Comparison of ENCODE assay signal across 11 cellular contexts in the genomic region with DNA sequence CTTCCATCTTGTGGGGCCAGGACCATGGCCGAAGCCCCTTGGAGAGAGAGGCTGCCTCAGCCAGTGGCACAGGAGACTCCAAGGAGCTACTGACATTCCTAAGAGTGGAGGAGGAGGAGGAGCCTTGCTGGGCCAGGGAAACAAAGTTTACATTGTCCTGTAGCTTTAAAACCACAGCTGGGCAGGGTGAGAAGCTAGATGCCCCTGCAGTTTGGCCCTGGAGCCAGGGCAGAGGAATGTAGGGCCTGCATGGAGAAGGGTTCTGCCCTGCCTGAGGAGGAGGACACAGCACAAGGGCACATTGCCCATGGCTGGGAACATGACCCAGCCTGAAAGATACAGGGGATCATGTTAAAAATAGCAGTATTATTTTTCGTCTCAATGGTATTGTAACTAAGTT. TPM values are rescaled to one million over a fixed set of nuclear protein-coding genes. Genes with fewer than 3 reads are reported as not detected.
DNase-seq lines count a peak whose midpoint lies in the region; ATAC-seq and TF ChIP-seq lines count a peak whose summit lies in the region.
"Had no signal": no experiment of that assay in that cellular context is flagged by ENCODE, and none has a peak within 500 bp of the region (broad histone marks: within the 10 kb centered on the region; RNA-seq: fewer than 3 reads in every experiment).

No MANE protein-coding gene starts in this region.

- H3K23ac ChIP-seq in neuronal stem cell (ENCODE audit: low read depth, low read length, poor library complexity) = no peak overlapping the region

- no peak overlapping the region for H3K4ac ChIP-seq in neuronal stem cell (ENCODE audit: low read length)

- peaks cover 13% of the 10 kb centered on the region for H3K4me1 ChIP-seq in PC-3 (ENCODE audit: insufficient read depth, low read length)
- H3K4me1 ChIP-seq in endodermal cell (ENCODE audit: control insufficient read depth, insufficient read depth, low read length) = peaks cover 15% of the 10 kb centered on the region
- peaks cover 6 to 22% of the 10 kb centered on the region in 2 donors for H3K4me1 ChIP-seq in neuronal stem cell (ENCODE audit: control insufficient read depth in 2 of 2, insufficient read depth in 1 of 2, low read depth in 1 of 2, low read length in 2 of 2)

- no peak overlapping the region for H3K14ac ChIP-seq in neuronal stem cell (ENCODE audit: low read length)

- no peak overlapping the region for H2BK12ac ChIP-seq in neuronal stem cell (ENCODE audit: low read length)

- no peak overlapping the region for H2BK15ac ChIP-seq in neuronal stem cell (ENCODE audit: low read length)

- no peak for TF ChIP-seq CTCF in CD4-positive, alpha-beta T cell (IDR thresholded peaks at IDR 0.05)
- TF ChIP-seq CTCF in PC-3 (conservative IDR thresholded peaks at IDR 0.05; ENCODE audit: low read depth, low read length) (no peak), endodermal cell (conservative IDR thresholded peaks at IDR 0.05) (no peak)

- no peak overlapping the region for H3K27ac ChIP-seq in CD4-positive, alpha-beta T cell (ENCODE audit: low read depth, low read length)
- H3K27ac ChIP-seq in PC-3 (ENCODE audit: low read length) (no peak overlapping the region), endodermal cell (ENCODE audit: low read depth, low read length) (no peak overlapping the region), neuronal stem cell (replicated peaks; ENCODE audit: low read length) (peak overlapping the region; percentile 17)
- H3K27ac ChIP-seq: epithelial cell of prostate had no signal

- H3K79me1 ChIP-seq in neuronal stem cell (ENCODE audit: low read depth, low read length) = no peaks in the 10 kb centered on the region

- H3K27me3 Mint-ChIP-seq in CD4-positive, alpha-beta T cell = no peaks in the 10 kb centered on the region
- no peaks in the 10 kb centered on the region for H3K27me3 Mint-ChIP-seq in endodermal cell (ENCODE audit: insufficient read depth)
- peaks cover 0 to 10% of the 10 kb centered on the region in 2 donors for H3K27me3 Mint-ChIP-seq in stimulated activated naive B cell treated with anti-CD40 and anti-IgM and Interleukin-4, amounts not matched to agents 10 μg/mL and 1 μg/mL and 100 μg/mL, for 72 hours

- H3K9me3 Mint-ChIP-seq in CD4-positive, alpha-beta T cell = no peaks in the 10 kb centered on the region
- H3K9me3 Mint-ChIP-seq in endodermal cell = no peaks in the 10 kb centered on the region
- no peaks in the 10 kb centered on the region for H3K9me3 Mint-ChIP-seq in stimulated activated naive B cell treated with anti-CD40 and anti-IgM and Interleukin-4, amounts not matched to agents 10 μg/mL and 1 μg/mL and 100 μg/mL, for 72 hours

- H4K8ac ChIP-seq in neuronal stem cell (ENCODE audit: low read depth, low read length) = no peak overlapping the region

- no peak overlapping the region for H4K91ac ChIP-seq in neuronal stem cell (ENCODE audit: low read depth, low read length, poor library complexity)

- 96 to 100% methylated on average over 1 to 2 of the region's 2 CpGs for WGBS in endodermal cell (ENCODE audit: insufficient coverage in 1 of 2, insufficient read length in 1 of 2), 2 experiments
- no CpG with 5 or more reads among the region's 2 CpGs for whole genome bisulfite sequencing in neuronal stem cell (ENCODE audit: extremely low coverage in 2 of 2, insufficient read length in 2 of 2, insufficient replicate concordance in 1 of 2), 2 donors

- H3K9me2 ChIP-seq in PC-3 (replicated peaks; ENCODE audit: low read length) = no peaks in the 10 kb centered on the region

- intact Hi-C loops in CD4-positive, alpha-beta T cell (cut with DNase I, micrococcal nuclease) = loop anchor here in 1 of 2 experiments (5.0 kb wide), 1 partner anchor 37 kb away; the partner anchor contains the start of gene PLCG1
- intact Hi-C loops in PC-3 (cut with micrococcal nuclease) = no loop called here

- no peaks in the 10 kb centered on the region for H3F3A ChIP-seq in PC-3 (ENCODE audit: low read length, unreplicated experiment)

- no peak overlapping the region for H2BK120ac ChIP-seq in neuronal stem cell (ENCODE audit: low read depth, low read length)

- H4K20me1 ChIP-seq in PC-3 (ENCODE audit: low read length) = no peaks in the 10 kb centered on the region

- no peak overlapping the region for H2AFZ ChIP-seq in PC-3 (ENCODE audit: low read length)
- H2AFZ ChIP-seq in neuronal stem cell (ENCODE audit: low read length) = no peak overlapping the region

- peak overlapping the region; percentile 33 for H3K27ac Mint-ChIP-seq in CD4-positive, alpha-beta T cell
- H3K27ac Mint-ChIP-seq in endodermal cell = peak overlapping the region; percentile 33
- no peak overlapping the region for H3K27ac Mint-ChIP-seq in stimulated activated naive B cell treated with anti-CD40 and anti-IgM and Interleukin-4, amounts not matched to agents 10 μg/mL and 1 μg/mL and 100 μg/mL, for 72 hours

- no peak overlapping the region for H2AK5ac ChIP-seq in neuronal stem cell (ENCODE audit: low read depth, low read length)

- H3K4me1 Mint-ChIP-seq in CD4-positive, alpha-beta T cell (ENCODE audit: low read depth) = peaks cover 15% of the 10 kb centered on the region
- peaks cover 14% of the 10 kb centered on the region for H3K4me1 Mint-ChIP-seq in endodermal cell
- peaks cover 0 to 4% of the 10 kb centered on the region in 2 donors for H3K4me1 Mint-ChIP-seq in stimulated activated naive B cell treated with anti-CD40 and anti-IgM and Interleukin-4, amounts not matched to agents 10 μg/mL and 1 μg/mL and 100 μg/mL, for 72 hours

- no peaks in the 10 kb centered on the region for H3K9me3 ChIP-seq in CD4-positive, alpha-beta T cell (ENCODE audit: control insufficient read depth, low read length)
- H3K9me3 ChIP-seq in PC-3 (ENCODE audit: low read length) (no peaks in the 10 kb centered on the region), endodermal cell (ENCODE audit: control insufficient read depth, low read length) (no peaks in the 10 kb centered on the region), neuronal stem cell (replicated peaks in 1 of 2; ENCODE audit: control insufficient read depth in 2 of 2, insufficient read depth in 1 of 2, low read depth in 1 of 2, low read length in 2 of 2) (no peaks in the 10 kb centered on the region)

- H2BK5ac ChIP-seq in neuronal stem cell (ENCODE audit: low read length) = no peak overlapping the region

- ATAC-seq in CD4-positive, alpha-beta T cell (ENCODE audit: poor library complexity) = no peak
- ATAC-seq in PC-3 (no peak), GM18868 (IDR thresholded peaks at IDR 0.05; ENCODE audit: unreplicated experiment) (no peak)
- ATAC-seq in stimulated activated naive B cell treated with anti-CD40 and anti-IgM and Interleukin-4, amounts not matched to agents 10 μg/mL and 1 μg/mL and 100 μg/mL, for 72 hours (replicated peaks) = no peak

- peaks cover 82% of the 10 kb centered on the region for H3K36me3 Mint-ChIP-seq in CD4-positive, alpha-beta T cell (ENCODE audit: low read depth)
- H3K36me3 Mint-ChIP-seq in endodermal cell (ENCODE audit: low read depth) = peaks cover 55% of the 10 kb centered on the region
- peaks cover 53 to 73% of the 10 kb centered on the region in 2 donors for H3K36me3 Mint-ChIP-seq in stimulated activated naive B cell treated with anti-CD40 and anti-IgM and Interleukin-4, amounts not matched to agents 10 μg/mL and 1 μg/mL and 100 μg/mL, for 72 hours

- POLR2A ChIA-PET in CD4-positive, alpha-beta T cell (lab: Charles Lee) = no interaction called here
- POLR2A ChIA-PET in PC-3 (lab: Charles Lee; ENCODE audit: unreplicated experiment) = no interaction called here

- no peaks in the 10 kb centered on the region for H3K79me2 ChIP-seq in PC-3 (ENCODE audit: low read length)

- no peak overlapping the region for H3K4me3 Mint-ChIP-seq in CD4-positive, alpha-beta T cell
- H3K4me3 Mint-ChIP-seq in endodermal cell = no peak overlapping the region
- no peak overlapping the region for H3K4me3 Mint-ChIP-seq in stimulated activated naive B cell treated with anti-CD40 and anti-IgM and Interleukin-4, amounts not matched to agents 10 μg/mL and 1 μg/mL and 100 μg/mL, for 72 hours

- H3K4me3 ChIP-seq in PC-3 (ENCODE audit: low read length) (no peak overlapping the region), endodermal cell (ENCODE audit: low read length) (no peak overlapping the region), neuronal stem cell (ENCODE audit: low read length in 2 of 2) (no peak overlapping the region)

- H3K9ac ChIP-seq in PC-3 (ENCODE audit: low read length) = no peak overlapping the region
- no peak overlapping the region for H3K9ac ChIP-seq in endodermal cell (ENCODE audit: extremely low read depth, low read length, poor library complexity, severe bottlenecking)
- no peak overlapping the region for H3K9ac ChIP-seq in neuronal stem cell (ENCODE audit: low read depth, low read length, poor library complexity)

- BruUV-seq in PC-3 (replicated peaks; lab: Mats Ljungman, UMichigan) = TSS peak; percentile 29

- DNase-seq in CD4-positive, alpha-beta T cell = peak in 1 of 10 experiments; percentile 17
- DNase-seq in PC-3 (no peak), endodermal cell (peak; percentile 42), neuronal stem cell (ENCODE audit: low spot score) (no peak), glomerular visceral epithelial cell (ENCODE audit: extremely low spot score) (no peak), NCI-H146 treated with DMSO at 0.1 percent for 48 hours (lab: John Stamatoyannopoulos, UW; ENCODE audit: unreplicated experiment) (no peak)
- no peak for DNase-seq in stimulated activated naive B cell treated with anti-CD40 and anti-IgM and Interleukin-4, amounts not matched to agents 10 μg/mL and 1 μg/mL and 100 μg/mL, for 72 hours
- DNase-seq: DMS79, RPMI8226 had no signal

- H3K36me3 ChIP-seq in PC-3 (ENCODE audit: low read depth, low read length) (peaks cover 23% of the 10 kb centered on the region), endodermal cell (ENCODE audit: control insufficient read depth, insufficient read depth, low read length) (peaks cover 74% of the 10 kb centered on the region), neuronal stem cell (replicated peaks in 1 of 2; ENCODE audit: control insufficient read depth in 2 of 2, insufficient read depth in 2 of 2, low read length in 2 of 2) (peaks cover 62 to 94% of the 10 kb centered on the region in 2 donors)

- CTCF ChIA-PET in CD4-positive, alpha-beta T cell (lab: Charles Lee) = interaction anchor here (3.1 kb wide), 1 partner anchor 58 kb away, joined by 21 read pairs; no protein-coding TSS in a partner anchor
- CTCF ChIA-PET in PC-3 (lab: Charles Lee) = no interaction called here

- no peak overlapping the region for H3K4me2 ChIP-seq in PC-3 (ENCODE audit: low read length)
- no peak overlapping the region for H3K4me2 ChIP-seq in neuronal stem cell (ENCODE audit: insufficient read depth, low read length, poor library complexity, severe bottlenecking)

- no peaks in the 10 kb centered on the region for H3K27me3 ChIP-seq in CD4-positive, alpha-beta T cell (ENCODE audit: control insufficient read depth, insufficient read depth, low read length)
- H3K27me3 ChIP-seq in PC-3 (ENCODE audit: low read length) (no peaks in the 10 kb centered on the region), endodermal cell (ENCODE audit: control insufficient read depth, insufficient read depth, low read length, poor library complexity, severe bottlenecking) (no peaks in the 10 kb centered on the region), neuronal stem cell (ENCODE audit: control insufficient read depth in 3 of 3, insufficient read depth in 3 of 3, low read depth in 1 of 3, low read length in 3 of 3) (no peaks in the 10 kb centered on the region)

- H3K18ac ChIP-seq in neuronal stem cell (ENCODE audit: low read length) = no peak overlapping the region

RNA-seq across cellular contexts. Expression of gene PLCG1, which starts 37.4 kb away (rescaled TPM):
- 100 to 1,000 TPM; 387 to 404 TPM for total RNA-seq in CD4-positive, alpha-beta T cell
- 68.8 and 112 TPM in 2 replicates for total RNA-seq in PC-3 (2014; rRNA removed)
- total RNA-seq in endodermal cell = 100 to 1,000 TPM; 227 to 257 TPM
- 283 TPM for polyA plus RNA-seq in endodermal cell (2013, experiment 1 of 2)
- polyA plus RNA-seq in endodermal cell (2013, experiment 2 of 2) = 237 TPM
- 138 TPM for polyA plus RNA-seq in neuronal stem cell (2013, experiment 1 of 2)
- polyA plus RNA-seq in neuronal stem cell (2013, experiment 2 of 2) = 134 TPM
